Comparison of ENCODE assay signal across 15 cellular contexts in genomic region chr19:7238091-7238490, GRCh38. TPM values are rescaled to one million over a fixed set of nuclear protein-coding genes. Genes with fewer than 3 reads are reported as not detected.
DNase-seq lines count a peak whose midpoint lies in the region; ATAC-seq and TF ChIP-seq lines count a peak whose summit lies in the region.
"Had no signal": no experiment of that assay in that cellular context is flagged by ENCODE, and none has a peak within 500 bp of the region (broad histone marks: within the 10 kb centered on the region; RNA-seq: fewer than 3 reads in every experiment).

No MANE protein-coding gene starts in this region.

- no peaks in the 10 kb centered on the region for H3K27me3 Mint-ChIP-seq in progenitor cell of endocrine pancreas

- no peaks in the 10 kb centered on the region for H4K20me1 ChIP-seq in PC-3 (ENCODE audit: low read length)

- TF ChIP-seq CTCF in choroid plexus epithelial cell (conservative IDR thresholded peaks at IDR 0.05; ENCODE audit: low read depth, low read length) (no peak), fibroblast of the aortic adventitia (IDR thresholded peaks at IDR 0.05; ENCODE audit: insufficient read depth, low read length) (no peak), progenitor cell of endocrine pancreas (IDR thresholded peaks at IDR 0.05; ENCODE audit: unreplicated experiment) (no peak), PC-3 (conservative IDR thresholded peaks at IDR 0.05; ENCODE audit: low read depth, low read length) (no peak)

- no peak for ATAC-seq in PC-3
- ATAC-seq: CD8-positive, alpha-beta T cell had no signal

- H3K4me2 ChIP-seq in PC-3 (ENCODE audit: low read length) = no peak overlapping the region
- H3K4me2 ChIP-seq: BLaER1 treated with 17β-estradiol and CSF1 and Interleukin-3, amounts not matched to agents 10 nM and 100 nM had no signal

- H3K9me2 ChIP-seq in PC-3 (replicated peaks; ENCODE audit: low read length) = no peaks in the 10 kb centered on the region

- peaks cover 13% of the 10 kb centered on the region for H3K36me3 Mint-ChIP-seq in progenitor cell of endocrine pancreas (ENCODE audit: insufficient read depth)
- H3K36me3 Mint-ChIP-seq: CD8-positive, alpha-beta T cell had no signal

- peak overlapping the region; percentile 19 for H3K27ac Mint-ChIP-seq in progenitor cell of endocrine pancreas
- H3K27ac Mint-ChIP-seq: B cell; CD8-positive, alpha-beta T cell had no signal

- H3K36me3 ChIP-seq in PC-3 (ENCODE audit: low read depth, low read length) = no peaks in the 10 kb centered on the region
- H3K36me3 ChIP-seq: HAP-1 had no signal

- H3K9me3 Mint-ChIP-seq in progenitor cell of endocrine pancreas (ENCODE audit: low read depth) = peaks cover 12% of the 10 kb centered on the region

- H3K79me2 ChIP-seq in PC-3 (ENCODE audit: low read length) = no peaks in the 10 kb centered on the region

- CTCF ChIA-PET in PC-3 (lab: Charles Lee) = no interaction called here

- no peak overlapping the region for H2AFZ ChIP-seq in PC-3 (ENCODE audit: low read length)
- H2AFZ ChIP-seq: GM23248 had no signal

- no peaks in the 10 kb centered on the region for H3F3A ChIP-seq in PC-3 (ENCODE audit: low read length, unreplicated experiment)

- POLR2A ChIA-PET in PC-3 (lab: Charles Lee; ENCODE audit: unreplicated experiment) = interaction anchor here (0.6 kb wide), 1 partner anchor 1107 kb away, joined by 3 read pairs; no protein-coding TSS in a partner anchor

- no peak overlapping the region for H3K4me3 Mint-ChIP-seq in progenitor cell of endocrine pancreas (ENCODE audit: low read depth)
- H3K4me3 Mint-ChIP-seq: B cell; CD8-positive, alpha-beta T cell had no signal

- intact Hi-C loops in PC-3 (cut with micrococcal nuclease) = no loop called here

- no peak overlapping the region for H3K27ac ChIP-seq in PC-3 (ENCODE audit: low read length)
- H3K27ac ChIP-seq: BLaER1 treated with 17β-estradiol and CSF1 and Interleukin-3, amounts not matched to agents 10 nM and 100 nM; GM23248 had no signal

- H3K9me3 ChIP-seq in PC-3 (ENCODE audit: low read length) = no peaks in the 10 kb centered on the region

- H3K4me1 Mint-ChIP-seq in progenitor cell of endocrine pancreas (ENCODE audit: low read depth) = peaks cover 7% of the 10 kb centered on the region

- H3K9ac ChIP-seq in PC-3 (ENCODE audit: low read length) = no peak overlapping the region
- H3K9ac ChIP-seq: BLaER1 treated with 17β-estradiol and CSF1 and Interleukin-3, amounts not matched to agents 10 nM and 100 nM; GM23248 had no signal

- no peaks in the 10 kb centered on the region for H3K4me1 ChIP-seq in PC-3 (ENCODE audit: insufficient read depth, low read length)
- H3K4me1 ChIP-seq: HAP-1 had no signal

- H3K27me3 ChIP-seq in PC-3 (ENCODE audit: low read length) = no peaks in the 10 kb centered on the region
- H3K27me3 ChIP-seq: BLaER1 treated with 17β-estradiol and CSF1 and Interleukin-3, amounts not matched to agents 10 nM and 100 nM had no signal

- no peak overlapping the region for H3K4me3 ChIP-seq in choroid plexus epithelial cell (ENCODE audit: low read depth, low read length)
- no peak overlapping the region for H3K4me3 ChIP-seq in fibroblast of the aortic adventitia (ENCODE audit: low read depth, low read length)
- no peak overlapping the region for H3K4me3 ChIP-seq in PC-3 (ENCODE audit: low read length)
- H3K4me3 ChIP-seq: BLaER1 treated with 17β-estradiol and CSF1 and Interleukin-3, amounts not matched to agents 10 nM and 100 nM; GM23248; HAP-1 had no signal

- BruUV-seq in PC-3 (replicated peaks; lab: Mats Ljungman, UMichigan) = no TSS peak

- DNase-seq in choroid plexus epithelial cell (ENCODE audit: low read depth) (peak; percentile 9), fibroblast of the aortic adventitia (ENCODE audit: low read depth) (peak; percentile 36), progenitor cell of endocrine pancreas (ENCODE audit: low spot score, unreplicated experiment) (no peak), NCI-H187 treated with DMSO at 0.1 percent for 48 hours (lab: John Stamatoyannopoulos, UW) (no peak), SIG-M5 treated with dmso at 0.1 percent for 504 hours (lab: John Stamatoyannopoulos, UW; ENCODE audit: unreplicated experiment) (no peak), PC-3 (no peak)
- DNase-seq: Calu3; CD8-positive, alpha-beta T cell; DMS53; DND-41; EL; GM23248 had no signal

RNA-seq across cellular contexts. Expression of gene INSR, which starts 56.1 kb away (rescaled TPM):
- 13.2 and 30.3 TPM in 2 replicates for total RNA-seq in fibroblast of the aortic adventitia (ENCODE audit: low replicate concordance)
- 67.5 and 69.2 TPM in 2 replicates for total RNA-seq in progenitor cell of endocrine pancreas
- 13.7 and 41.5 TPM in 2 replicates for total RNA-seq in PC-3 (2014; rRNA removed)

Comparison
In these comparisons a context has a peak if more than half of its experiments do, and no peak if none do; other contexts are left out.
1. DNase-seq: peak in choroid plexus epithelial cell (single experiment) and fibroblast of the aortic adventitia (single experiment); none in progenitor cell of endocrine pancreas (single experiment), NCI-H187 treated with DMSO at 0.1 percent for 48 hours (single experiment), SIG-M5 treated with dmso at 0.1 percent for 504 hours (single experiment) and PC-3 (single experiment).